ENCODE assay signal across 23 cellular contexts in the genomic region with DNA sequence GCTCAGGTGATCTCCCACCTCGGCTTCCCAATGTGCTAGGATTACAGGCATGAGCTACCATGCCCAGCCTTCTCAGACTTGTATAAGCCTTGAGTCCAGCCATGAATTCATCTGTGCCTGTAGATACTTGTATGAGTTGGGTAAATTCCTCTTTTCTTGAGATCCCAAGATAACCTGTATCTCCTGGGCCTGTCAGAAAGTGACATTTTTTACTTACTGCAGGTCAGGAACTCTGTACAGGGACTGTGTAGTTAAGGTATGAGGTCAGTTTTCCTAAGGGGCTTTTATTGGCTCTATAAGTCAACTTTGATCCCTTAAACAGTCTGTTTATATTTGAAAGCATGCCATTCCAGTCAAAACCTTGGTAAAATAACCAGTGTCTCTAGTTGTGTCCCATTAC.
DNase-seq lines count a peak whose midpoint lies in the region; ATAC-seq, FAIRE-seq and TF ChIP-seq lines count a peak whose summit lies in the region.
"Had no signal": no experiment of that assay in that cellular context is flagged by ENCODE, and none has a peak within 500 bp of the region (broad histone marks: within the 10 kb centered on the region; RNA-seq: fewer than 3 reads in every experiment).

No MANE protein-coding gene starts in this region.

- no peak for TF ChIP-seq RAD21 in HepG2 (CRISPR knock-in tag; IDR thresholded peaks at IDR 0.05)

- H3K4me3 ChIP-seq in HepG2 (replicated peaks in 1 of 3; ENCODE audit: insufficient read depth in 1 of 3, low read depth in 2 of 3, low read length in 3 of 3) = no peak overlapping the region
- no peak overlapping the region for H3K4me3 ChIP-seq in right lobe of liver
- H3K4me3 ChIP-seq in endodermal cell (ENCODE audit: low read length) = peak overlapping the region; percentile 34
- no peak overlapping the region for H3K4me3 ChIP-seq in neuronal stem cell (ENCODE audit: low read length in 2 of 2)
- no peak overlapping the region for H3K4me3 ChIP-seq in coronary artery
- H3K4me3 ChIP-seq: BLaER1, HAP-1 had no signal

- H3K4me2 ChIP-seq in HepG2 (ENCODE audit: low read depth, low read length) = no peak overlapping the region
- no peak overlapping the region for H3K4me2 ChIP-seq in neuronal stem cell (ENCODE audit: insufficient read depth, low read length, poor library complexity, severe bottlenecking)
- H3K4me2 ChIP-seq: BLaER1 had no signal

- H3K27me3 ChIP-seq in HepG2 (ENCODE audit: control insufficient read depth in 1 of 2, insufficient read depth in 2 of 2, low read length in 2 of 2) = no peaks in the 10 kb centered on the region
- no peaks in the 10 kb centered on the region for H3K27me3 ChIP-seq in right lobe of liver
- H3K27me3 ChIP-seq in endodermal cell (ENCODE audit: control insufficient read depth, insufficient read depth, low read length, poor library complexity, severe bottlenecking) = no peaks in the 10 kb centered on the region
- no peaks in the 10 kb centered on the region for H3K27me3 ChIP-seq in neuronal stem cell (ENCODE audit: control insufficient read depth in 3 of 3, insufficient read depth in 3 of 3, low read depth in 1 of 3, low read length in 3 of 3)
- H3K27me3 ChIP-seq: BLaER1 had no signal

- H3K9me3 ChIP-seq in HepG2 (ENCODE audit: low read length) (peaks cover 18% of the 10 kb centered on the region), right lobe of liver (no peaks in the 10 kb centered on the region), endodermal cell (ENCODE audit: control insufficient read depth, low read length) (peaks cover 65% of the 10 kb centered on the region), neuronal stem cell (replicated peaks in 1 of 2; ENCODE audit: control insufficient read depth in 2 of 2, insufficient read depth in 1 of 2, low read depth in 1 of 2, low read length in 2 of 2) (peaks cover 4 to 17% of the 10 kb centered on the region in 2 donors)

- H3K27ac ChIP-seq in HepG2 (ENCODE audit: extremely low read length, insufficient read depth, low read length) = no peak overlapping the region
- no peak overlapping the region for H3K27ac ChIP-seq in right lobe of liver
- no peak overlapping the region for H3K27ac ChIP-seq in endodermal cell (ENCODE audit: low read depth, low read length)
- no peak overlapping the region for H3K27ac ChIP-seq in neuronal stem cell (replicated peaks; ENCODE audit: low read length)
- no peak overlapping the region for H3K27ac ChIP-seq in coronary artery
- H3K27ac ChIP-seq: 22Rv1, BLaER1, C4-2B had no signal

- no peak overlapping the region for H2AK5ac ChIP-seq in neuronal stem cell (ENCODE audit: low read depth, low read length)

- CTCF ChIA-PET in HepG2 (lab: Yijun Ruan, JAX; ENCODE audit: low intra/inter-chr PET ratio, low total read pairs) = no interaction called here

- H3K27me3 Mint-ChIP-seq in endodermal cell (ENCODE audit: insufficient read depth) = no peaks in the 10 kb centered on the region
- H3K27me3 Mint-ChIP-seq: B cell; CD4-positive, CD25-positive, alpha-beta regulatory T cell had no signal

- no peak overlapping the region for H2BK5ac ChIP-seq in neuronal stem cell (ENCODE audit: low read length)

- no peaks in the 10 kb centered on the region for H3K79me2 ChIP-seq in HepG2 (ENCODE audit: insufficient read depth, low read length)

- H3K18ac ChIP-seq in neuronal stem cell (ENCODE audit: low read length) = no peak overlapping the region

- POLR2A ChIA-PET in HepG2 (lab: Yijun Ruan, JAX) = no interaction called here

- H3K23ac ChIP-seq in neuronal stem cell (ENCODE audit: low read depth, low read length, poor library complexity) = no peak overlapping the region

- H4K8ac ChIP-seq in neuronal stem cell (ENCODE audit: low read depth, low read length) = no peak overlapping the region

- H3K9ac ChIP-seq in HepG2 (ENCODE audit: insufficient read depth, low read depth, low read length) (no peak overlapping the region), endodermal cell (ENCODE audit: extremely low read depth, low read length, poor library complexity, severe bottlenecking) (no peak overlapping the region), neuronal stem cell (ENCODE audit: low read depth, low read length, poor library complexity) (no peak overlapping the region)
- H3K9ac ChIP-seq: BLaER1 had no signal

- DNase-seq in HepG2 (ENCODE audit: low spot score) (peak; percentile 60), right lobe of liver (no peak), endodermal cell (no peak), neuronal stem cell (ENCODE audit: low spot score) (no peak), medulla oblongata (ENCODE audit: extremely low spot score) (no peak), coronary artery (ENCODE audit: low spot score) (no peak), DMS 273 treated with DMSO at 0.1 percent for 48 hours (lab: John Stamatoyannopoulos, UW) (no peak)
- DNase-seq: CD4-positive, CD25-positive, alpha-beta regulatory T cell; CD8-positive, alpha-beta T cell; DMS53; DMS79 treated with DMSO at 0.1 percent for 48 hours; GF-D8; GOT3; HFFc6 had no signal

- TF ChIP-seq EP300 in HepG2 (IDR thresholded peaks at IDR 0.05; ENCODE audit: low read depth in 2 of 2, low read length in 2 of 2) (no peak), HepG2 (CRISPR knock-in tag; IDR thresholded peaks at IDR 0.05; ENCODE audit: borderline replicate concordance) (no peak)

- H3K4me1 ChIP-seq in HepG2 (ENCODE audit: insufficient read depth, low read length) (peaks cover 36% of the 10 kb centered on the region), right lobe of liver (peaks cover 0 to 9% (median 4%) of the 10 kb centered on the region in 4 donors), endodermal cell (ENCODE audit: control insufficient read depth, insufficient read depth, low read length) (peaks cover 6% of the 10 kb centered on the region), neuronal stem cell (ENCODE audit: control insufficient read depth in 2 of 2, insufficient read depth in 1 of 2, low read depth in 1 of 2, low read length in 2 of 2) (no peaks in the 10 kb centered on the region)
- H3K4me1 ChIP-seq: BLaER1 had no signal

- H2AFZ ChIP-seq in HepG2 (ENCODE audit: low read length) = no peak overlapping the region
- no peak overlapping the region for H2AFZ ChIP-seq in neuronal stem cell (ENCODE audit: low read length)

- H3K36me3 ChIP-seq in HepG2 (replicated peaks in 1 of 2; ENCODE audit: control insufficient read depth in 1 of 2, insufficient read depth in 2 of 2, low read length in 2 of 2) (no peaks in the 10 kb centered on the region), right lobe of liver (no peaks in the 10 kb centered on the region), endodermal cell (ENCODE audit: control insufficient read depth, insufficient read depth, low read length) (no peaks in the 10 kb centered on the region), neuronal stem cell (replicated peaks in 1 of 2; ENCODE audit: control insufficient read depth in 2 of 2, insufficient read depth in 2 of 2, low read length in 2 of 2) (no peaks in the 10 kb centered on the region)
- H3K36me3 ChIP-seq: HAP-1 had no signal

- H4K91ac ChIP-seq in neuronal stem cell (ENCODE audit: low read depth, low read length, poor library complexity) = no peak overlapping the region

- H2BK15ac ChIP-seq in neuronal stem cell (ENCODE audit: low read length) = no peak overlapping the region

- H3K14ac ChIP-seq in neuronal stem cell (ENCODE audit: low read length) = peak overlapping the region; percentile 2

- no peak overlapping the region for H3K27ac Mint-ChIP-seq in endodermal cell
- H3K27ac Mint-ChIP-seq: B cell; CD4-positive, CD25-positive, alpha-beta regulatory T cell; CD8-positive, alpha-beta T cell; HFFc6 had no signal

- ATAC-seq in HepG2 (peak; percentile 72), right lobe of liver (no peak)
- ATAC-seq: CD8-positive, alpha-beta T cell had no signal

- H3K4ac ChIP-seq in neuronal stem cell (ENCODE audit: low read length) = no peak overlapping the region

- in situ Hi-C loops in HepG2 (cut with HindIII; ENCODE audit: extremely low pct_ligation_motif_present, low pct_unique_long_range_greater_than_20kb) = loop anchor here (10.0 kb wide), 1 partner anchor 106 kb away; the partner anchor contains the start of gene HAS3

- H3K9me3 Mint-ChIP-seq in endodermal cell = peaks cover 44% of the 10 kb centered on the region

- FAIRE-seq in HepG2 (lab: Jason Lieb, UNC) = no peak
- FAIRE-seq: D721Med, GM12891, GM18507, H54 had no signal

- no peaks in the 10 kb centered on the region for H3K79me1 ChIP-seq in neuronal stem cell (ENCODE audit: low read depth, low read length)

- no peak for TF ChIP-seq POLR2A in HepG2 (IDR thresholded peaks at IDR 0.05; ENCODE audit: insufficient read depth in 1 of 2, low read depth in 2 of 2, low read length in 2 of 2)
- no peak for TF ChIP-seq POLR2A in right lobe of liver (IDR thresholded peaks at IDR 0.05)

- no peak overlapping the region for H2BK120ac ChIP-seq in neuronal stem cell (ENCODE audit: low read depth, low read length)

- peaks cover 32% of the 10 kb centered on the region for H3K4me1 Mint-ChIP-seq in endodermal cell
- H3K4me1 Mint-ChIP-seq: B cell; CD4-positive, CD25-positive, alpha-beta regulatory T cell had no signal

- no TSS peak for BruUV-seq in HepG2 (replicated peaks; lab: Mats Ljungman, UMichigan)

- 100% methylated on average over 1 of the region's 1 CpG for WGBS in HepG2 (ENCODE audit: low lambda C conversion rate)
- 100% methylated on average over 1 of the region's 1 CpG for WGBS in right lobe of liver (ENCODE audit: insufficient coverage, low coverage, low lambda C conversion rate, missing lambda C conversion rate)
- 87 to 100% methylated on average over 1 of the region's 1 CpG for WGBS in endodermal cell (ENCODE audit: insufficient coverage in 1 of 2, insufficient read length in 1 of 2), 2 experiments
- no CpG with 5 or more reads among the region's 1 CpG for WGBS in neuronal stem cell (ENCODE audit: extremely low coverage in 2 of 2, insufficient read length in 2 of 2, insufficient replicate concordance in 1 of 2), 2 donors

- H2BK12ac ChIP-seq in neuronal stem cell (ENCODE audit: low read length) = no peak overlapping the region

- intact Hi-C loops in HepG2 (cut with micrococcal nuclease; ENCODE audit: unreplicated experiment) (loop anchor here (5.0 to 10.0 kb wide), 3 partner anchors 43 to 154 kb away; partner anchors contain the start of genes HAS3 and TANGO6), right lobe of liver (cut with DNase I) (no loop called here)

- TF ChIP-seq CTCF in HepG2 (CRISPR knock-in tag; IDR thresholded peaks at IDR 0.05) = no peak
- TF ChIP-seq CTCF in right lobe of liver (IDR thresholded peaks at IDR 0.05) = no peak
- no peak for TF ChIP-seq CTCF in endodermal cell (conservative IDR thresholded peaks at IDR 0.05)
- TF ChIP-seq CTCF in coronary artery (IDR thresholded peaks at IDR 0.05) = no peak

- peaks cover 26% of the 10 kb centered on the region for H3K36me3 Mint-ChIP-seq in endodermal cell (ENCODE audit: low read depth)

- H4K20me1 ChIP-seq in HepG2 (ENCODE audit: insufficient read depth, low read length) = no peaks in the 10 kb centered on the region
- H4K20me1 ChIP-seq: BLaER1 had no signal

- H3K4me3 Mint-ChIP-seq in endodermal cell = no peak overlapping the region
- H3K4me3 Mint-ChIP-seq: B cell; CD4-positive, CD25-positive, alpha-beta regulatory T cell; CD8-positive, alpha-beta T cell; HFFc6 had no signal

TF ChIP-seq in HepG2, 621 proteins besides CTCF, POLR2A, EP300 and RAD21 (continues in another document):
- TF ChIP-seq SOX13 (IDR thresholded peaks at IDR 0.05) (no peak), SOX13 (CRISPR knock-in tag; conservative IDR thresholded peaks at IDR 0.05 in 1 of 2, IDR thresholded peaks at IDR 0.05 in 1 of 2) (peak in 1 of 2 experiments; percentile 4; a peak in 1 of 4 replicates)
